In the genomic region with DNA sequence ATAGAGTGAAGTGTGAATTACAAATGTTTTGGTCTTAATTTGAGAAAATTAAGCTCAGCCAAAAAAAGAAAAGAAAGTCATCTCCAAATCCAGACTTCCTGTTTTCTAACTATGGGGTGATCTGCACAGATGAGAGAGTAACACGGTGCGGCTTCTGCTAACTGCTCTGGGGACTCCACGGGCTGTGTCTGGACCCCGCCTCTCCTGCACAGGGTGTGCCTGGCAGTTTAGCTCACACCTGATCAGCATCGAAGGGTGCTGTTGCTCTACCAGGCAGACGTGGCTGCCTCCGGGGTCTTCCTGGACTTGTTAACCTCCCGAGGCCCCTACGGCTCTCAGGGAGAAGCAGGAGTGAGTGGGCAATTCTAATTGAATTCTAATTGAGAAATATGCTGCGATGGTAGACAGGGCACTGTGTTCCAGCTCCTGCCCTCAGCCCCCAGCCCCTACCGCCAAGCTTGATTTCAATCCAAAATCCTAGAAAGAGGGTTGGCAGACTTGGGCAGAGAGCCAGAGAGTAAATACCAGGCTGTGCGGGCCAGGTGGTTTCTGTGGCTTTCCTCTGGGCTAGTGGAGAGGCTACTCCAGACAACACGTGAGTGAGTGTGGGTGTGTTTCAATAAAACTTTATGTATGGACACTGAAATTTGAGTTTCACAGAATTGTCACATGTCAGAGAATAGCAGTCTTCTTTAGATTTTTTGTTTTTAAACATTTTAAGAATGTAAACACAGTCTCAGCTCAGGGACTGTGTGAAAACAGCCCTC, we compare ENCODE assay signal across 14 cellular contexts. TPM values are rescaled to one million over a fixed set of nuclear protein-coding genes. Genes with fewer than 3 reads are reported as not detected.
DNase-seq lines count a peak whose midpoint lies in the region; ATAC-seq, FAIRE-seq and TF ChIP-seq lines count a peak whose summit lies in the region.
"Had no signal": no experiment of that assay in that cellular context is flagged by ENCODE, and none has a peak within 500 bp of the region (broad histone marks: within the 10 kb centered on the region; RNA-seq: fewer than 3 reads in every experiment).

No MANE protein-coding gene starts in this region.

- WGBS in GM12878 (ENCODE audit: insufficient coverage, insufficient replicate concordance, low lambda C conversion rate, missing lambda C conversion rate) = 6% methylated on average over 13 of the region's 13 CpGs

- in situ Hi-C loops in GM12878 (cut with MboI) = loop anchor here (5.0 kb wide), 1 partner anchor 1023 kb away; no protein-coding TSS in a partner anchor

- peak overlapping the region in 3 of 11 experiments; percentile 10 to 31 (median 12); a peak in 1 of 22 replicates for H3K9ac ChIP-seq in BLaER1 treated with 17β-estradiol and CSF1 and Interleukin-3, amounts not matched to agents 10 nM and 100 nM
- H3K9ac ChIP-seq in GM12878 (ENCODE audit: control insufficient read depth, insufficient read depth, low read length) = no peak overlapping the region

- no peak for FAIRE-seq in GM12878 (lab: Jason Lieb, UNC)

- no peak for TF ChIP-seq RAD21 in GM12878 (IDR thresholded peaks at IDR 0.05; ENCODE audit: insufficient read depth, low read depth, low read length)

- TF ChIP-seq POLR2A in GM12878 (IDR thresholded peaks at IDR 0.05; ENCODE audit: low read depth, low read length) = no peak

- CTCF ChIA-PET in GM12878 (lab: Yijun Ruan, JAX) = interaction anchor here (1.5 kb wide), 1 partner anchor 1025 kb away, joined by 3 read pairs; no protein-coding TSS in a partner anchor

- H3K36me3 ChIP-seq in BLaER1 treated with 17β-estradiol and CSF1 and Interleukin-3, amounts not matched to agents 10 nM and 100 nM = no peaks in the 10 kb centered on the region
- no peaks in the 10 kb centered on the region for H3K36me3 ChIP-seq in DOHH2 (ENCODE audit: control insufficient read depth, low read length)
- H3K36me3 ChIP-seq in GM12878 (ENCODE audit: control insufficient read depth in 2 of 2, insufficient read depth in 2 of 2, low read length in 1 of 2) = no peaks in the 10 kb centered on the region
- H3K36me3 ChIP-seq: gastrocnemius medialis, upper lobe of left lung had no signal

- BruUV-seq in GM12878 (replicated peaks; lab: Mats Ljungman, UMichigan) = no TSS peak

- H3K4me2 ChIP-seq in BLaER1 treated with 17β-estradiol and CSF1 and Interleukin-3, amounts not matched to agents 10 nM and 100 nM = peak overlapping the region; percentile 61 to 88 (median 78)
- H3K4me2 ChIP-seq in DOHH2 (ENCODE audit: low read length) (peak overlapping the region; percentile 71), GM12878 (ENCODE audit: control insufficient read depth, insufficient read depth) (no peak overlapping the region)

- H3K27ac ChIP-seq in BLaER1 treated with 17β-estradiol and CSF1 and Interleukin-3, amounts not matched to agents 10 nM and 100 nM = no peak overlapping the region
- peak overlapping the region; percentile 57 for H3K27ac ChIP-seq in DOHH2 (ENCODE audit: low read depth, low read length)
- no peak overlapping the region for H3K27ac ChIP-seq in GM12878 (ENCODE audit: control insufficient read depth, insufficient read depth)
- H3K27ac ChIP-seq: gastrocnemius medialis, upper lobe of left lung had no signal

- TF ChIP-seq CTCF in DOHH2 (IDR thresholded peaks at IDR 0.05; ENCODE audit: low read depth, low read length, poor library complexity, severe bottlenecking) (no peak), GM12878 (IDR thresholded peaks at IDR 0.05 in 2 of 3, conservative IDR thresholded peaks at IDR 0.05 in 1 of 3; ENCODE audit: control insufficient read depth in 2 of 3, extremely low read depth in 1 of 3, insufficient read depth in 1 of 3, low read depth in 3 of 3, low read length in 3 of 3) (no peak), foreskin fibroblast (IDR thresholded peaks at IDR 0.05; ENCODE audit: low read depth, low read length) (no peak)

- intact Hi-C loops in GM12878 (cut with micrococcal nuclease; ENCODE audit: unreplicated experiment) = loop anchor here (5.0 kb wide), 1 partner anchor 1018 kb away; no protein-coding TSS in a partner anchor

- H3K4me3 ChIP-seq in BLaER1 treated with 17β-estradiol and CSF1 and Interleukin-3, amounts not matched to agents 10 nM and 100 nM = 0 out of 20 replicates have a peak overlapping the region, but pooled peaks of 1 of the 10 experiments have one; percentile 8
- H3K4me3 ChIP-seq in DOHH2 (ENCODE audit: low read length) (peak overlapping the region; percentile 46), GM12878 (no peak overlapping the region), foreskin fibroblast (ENCODE audit: low read depth in 1 of 2, low read length in 2 of 2) (no peak overlapping the region)
- H3K4me3 ChIP-seq: gastrocnemius medialis, upper lobe of left lung had no signal

- TF ChIP-seq EP300 in GM12878 (IDR thresholded peaks at IDR 0.05; ENCODE audit: borderline replicate concordance in 1 of 2, control insufficient read depth in 1 of 2, low read depth in 2 of 2, low read length in 2 of 2) = no peak

- peak; percentile 25; the same call in 1 of the 3 replicates for ATAC-seq in GM12878
- ATAC-seq: activated naive CD8-positive, alpha-beta T cell treated with anti-CD3 and anti-CD28 coated beads, Interleukin-2, amount 50 U/mL, for 24 hours; gastrocnemius medialis; sciatic nerve had no signal

- peaks cover 0 to 8% (median 5%) of the 10 kb centered on the region in 11 experiments; a peak in 10 of 22 replicates for H3K9me3 ChIP-seq in BLaER1 treated with 17β-estradiol and CSF1 and Interleukin-3, amounts not matched to agents 10 nM and 100 nM (replicated peaks in 1 of 11)
- H3K9me3 ChIP-seq in DOHH2 (ENCODE audit: control insufficient read depth, insufficient read depth, low read length) (no peaks in the 10 kb centered on the region), GM12878 (replicated peaks; ENCODE audit: control insufficient read depth, insufficient read depth, low read length) (no peaks in the 10 kb centered on the region)
- H3K9me3 ChIP-seq: gastrocnemius medialis, upper lobe of left lung had no signal

- H3K27me3 ChIP-seq in BLaER1 treated with 17β-estradiol and CSF1 and Interleukin-3, amounts not matched to agents 10 nM and 100 nM = peaks cover 30 to 43% (median 37%) of the 10 kb centered on the region in 11 experiments
- H3K27me3 ChIP-seq in DOHH2 (ENCODE audit: control insufficient read depth, low read length) = peaks cover 19% of the 10 kb centered on the region
- peaks cover 3 to 5% of the 10 kb centered on the region in 2 experiments for H3K27me3 ChIP-seq in GM12878 (replicated peaks in 1 of 2; ENCODE audit: control insufficient read depth in 2 of 2, insufficient read depth in 2 of 2, low read length in 1 of 2)

- SMC1A ChIA-PET in GM12878 (lab: Charles Lee; ENCODE audit: uncharacterized antibody, unreplicated experiment) = no interaction called here

- peaks cover 18 to 38% (median 33%) of the 10 kb centered on the region in 10 experiments for H3K4me1 ChIP-seq in BLaER1 treated with 17β-estradiol and CSF1 and Interleukin-3, amounts not matched to agents 10 nM and 100 nM
- H3K4me1 ChIP-seq in DOHH2 (ENCODE audit: control insufficient read depth, low read length) (peaks cover 29% of the 10 kb centered on the region), GM12878 (ENCODE audit: control insufficient read depth, insufficient read depth, low read length) (no peaks in the 10 kb centered on the region)

- RAD21 ChIA-PET in GM12878 (lab: Charles Lee; ENCODE audit: unreplicated experiment) = no interaction called here

- H4K20me1 ChIP-seq in BLaER1 treated with 17β-estradiol and CSF1 and Interleukin-3, amounts not matched to agents 10 nM and 100 nM = peaks cover 0 to 13% (median 0%) of the 10 kb centered on the region in 11 experiments; a peak in 7 of 22 replicates
- H4K20me1 ChIP-seq in DOHH2 (ENCODE audit: control insufficient read depth, insufficient read depth, low read depth, low read length) (0 out of 2 replicates have a peak, but pooled peaks cover 3% of the 10 kb centered on the region), GM12878 (ENCODE audit: control insufficient read depth, insufficient read depth) (no peaks in the 10 kb centered on the region)

- H3F3A ChIP-seq in DOHH2 (ENCODE audit: control insufficient read depth, insufficient read depth) = peaks cover 7% of the 10 kb centered on the region; the same call in 1 of the 2 replicates

- H2AFZ ChIP-seq in GM12878 (ENCODE audit: control insufficient read depth, low read depth, low read length) = no peak overlapping the region

- H3K79me2 ChIP-seq in DOHH2 (ENCODE audit: control insufficient read depth, low read length) = no peaks in the 10 kb centered on the region
- no peaks in the 10 kb centered on the region for H3K79me2 ChIP-seq in GM12878 (ENCODE audit: control insufficient read depth, insufficient read depth, low read length)

- DNase-seq in NCI-H345 treated with DMSO at 0.1 percent for 48 hours (lab: John Stamatoyannopoulos, UW; ENCODE audit: unreplicated experiment) (peak; percentile 55), GM12878 (ENCODE audit: low read depth, low spot score) (no peak), foreskin fibroblast (no peak), NCI-H226 (no peak)
- DNase-seq in stimulated activated CD4-positive, alpha-beta T cell treated with anti-CD3 and anti-CD28 coated beads, Interleukin-4, amount 100 ng/mL, for 4 hours = no peak
- DNase-seq: activated naive CD8-positive, alpha-beta T cell treated with anti-CD3 and anti-CD28 coated beads, Interleukin-2, amount 50 U/mL, for 24 hours; gastrocnemius medialis; immature natural killer cell; mammary epithelial cell; stimulated activated CD4-positive, alpha-beta T cell treated with anti-CD3 and anti-CD28 coated beads, Interleukin-4, amount 100 ng/mL, for 24 hours; upper lobe of left lung had no signal

- POLR2A ChIA-PET in GM12878 (lab: Charles Lee) = no interaction called here

- no peaks in the 10 kb centered on the region for H3K9me2 ChIP-seq in DOHH2 (replicated peaks; ENCODE audit: control insufficient read depth, low read length)

TF ChIP-seq in GM12878, 131 proteins besides CTCF, POLR2A, EP300 and RAD21 (continues in another document):
- TF ChIP-seq YY1 (IDR thresholded peaks at IDR 0.05; ENCODE audit: low read depth, low read length) = no peak

RNA-seq across cellular contexts. Expression of gene SHH, which starts 13.4 kb away (rescaled TPM):
- not detected in 2 replicates for total RNA-seq in GM12878 (2013; cell fraction: nucleolus; rRNA removed)
- total RNA-seq in GM12878 (2014; rRNA removed) (not detected in 2 replicates), GM12878 (2014; rRNA removed; fragmentation: Illumina TruSeq; extraction: Trizol) (not detected in 2 replicates), GM12878 (2021) (not detected in 2 replicates)
- not detected for polyA plus RNA-seq in GM12878 (2011; ENCODE audit: low read depth)
- polyA plus RNA-seq in GM12878 (2011; rRNA removed) (not detected in 2 replicates), GM12878 (2014; fragmentation: Illumina TruSeq; extraction: Trizol) (not detected in 2 replicates), GM12878 (2014; fragmentation: Nextera tagmentation; extraction: Ambion mirVana) (not detected), GM12878 (2014; rRNA removed) (not detected in 2 replicates), GM12878 (2016; fragmentation: Nextera tagmentation; extraction: Ambion mirVana) (not detected)
- 0.02 TPM in 1 of 2 replicates, not detected in the other for polyA plus RNA-seq in GM12878 (2011; cell fraction: cytosol; rRNA removed)
- 0.01 TPM in 1 of 2 replicates, not detected in the other for polyA plus RNA-seq in GM12878 (2011; cell fraction: nucleus; rRNA removed)
- polyA plus RNA-seq in GM12878 (2012) = not detected in 2 replicates
- polyA minus RNA-seq in GM12878 (2011; rRNA and poly(A)+ RNA removed) = not detected in 2 replicates
- polyA minus RNA-seq in GM12878 (2011; cell fraction: cytosol; rRNA and poly(A)+ RNA removed) = not detected in 2 replicates
- polyA minus RNA-seq in GM12878 (2011; cell fraction: nucleus; rRNA and poly(A)+ RNA removed) = not detected in 2 replicates
- total RNA-seq: gastrocnemius medialis, mammary epithelial cell had no signal
- polyA plus RNA-seq: immature natural killer cell, mammary epithelial cell had no signal
